9 cellular contexts compared by ENCODE assay signal in the genomic region with DNA sequence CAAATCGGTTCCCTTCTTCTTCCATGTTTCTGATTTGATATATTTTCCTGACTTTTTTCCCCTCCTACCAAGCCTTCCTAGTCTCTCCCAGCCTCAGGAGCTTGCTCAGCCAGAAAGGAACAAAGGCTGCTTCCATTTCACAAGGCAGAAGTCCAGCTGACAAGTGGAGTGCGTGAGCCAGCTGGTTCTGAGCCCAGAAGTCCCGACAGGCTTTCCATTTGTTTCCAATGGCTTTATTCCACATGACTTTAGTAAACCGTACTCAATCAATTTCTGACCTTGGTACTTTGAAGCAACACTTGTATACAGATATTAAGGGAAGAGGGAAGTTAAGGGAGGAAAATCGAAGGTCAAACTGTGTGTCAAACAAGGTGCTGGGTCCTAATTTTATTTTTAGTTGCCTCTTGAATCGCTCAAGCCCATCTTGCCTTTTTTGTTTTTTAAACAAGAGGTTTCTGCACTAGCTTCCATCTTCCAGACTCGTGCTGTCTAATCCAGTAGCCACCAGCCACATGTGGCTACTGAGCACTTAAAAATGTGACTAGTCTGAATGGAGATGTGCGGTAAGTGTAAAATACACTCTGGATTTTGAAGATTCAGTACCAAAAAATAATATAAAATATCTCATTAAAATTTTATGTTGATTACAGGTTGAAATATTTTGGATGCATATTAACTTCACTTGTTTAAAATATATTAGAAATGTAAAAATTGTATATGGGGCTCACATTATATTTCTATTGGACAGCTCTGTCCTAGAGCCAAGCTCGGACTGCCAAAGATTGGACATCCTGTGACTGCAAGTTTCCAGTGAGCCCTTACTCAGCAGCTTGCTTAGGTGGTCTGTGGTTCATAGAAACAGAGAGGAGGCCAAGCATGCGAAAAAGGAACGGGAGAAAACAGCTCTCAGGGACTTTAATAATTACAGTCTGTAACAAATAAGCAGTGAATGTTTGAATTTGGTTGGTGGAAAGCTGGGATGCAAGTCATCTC. TPM values are rescaled to one million over a fixed set of nuclear protein-coding genes. Genes with fewer than 3 reads are reported as not detected.
A peak's percentile ranks its signal among the peaks of the same experiment; 100 is the strongest.
DNase-seq lines count a peak whose midpoint lies in the region; ATAC-seq lines count a peak whose summit lies in the region.
"Had no signal": no experiment of that assay in that cellular context is flagged by ENCODE, and none has a peak within 500 bp of the region (broad histone marks: within the 10 kb centered on the region; RNA-seq: fewer than 3 reads in every experiment).

No MANE protein-coding gene starts in this region.

- DNase-seq in NCI-H82 (lab: John Stamatoyannopoulos, UW) (peak; percentile 14), NCI-H82 treated with DMSO at 0.1 percent for 48 hours (lab: John Stamatoyannopoulos, UW; ENCODE audit: unreplicated experiment) (no peak), cerebellar nuclear complex (lab: John Stamatoyannopoulos, UW) (peak; percentile 53 to 85), left lobe of liver (ENCODE audit: low spot score) (peak; percentile 92), superior temporal gyrus (ENCODE audit: extremely low spot score) (peak; percentile 97)
- DNase-seq: NCI-H1930 had no signal

- ATAC-seq in left lobe of liver, result peak; percentile 93
- ATAC-seq in HG02610 (IDR thresholded peaks at IDR 0.05; ENCODE audit: unreplicated experiment), result no peak
- ATAC-seq in GM18517 (IDR thresholded peaks at IDR 0.05; ENCODE audit: unreplicated experiment), result no peak
- no peak for ATAC-seq in HG03175 (IDR thresholded peaks at IDR 0.05; ENCODE audit: unreplicated experiment)

RNA-seq across cellular contexts. Expression of gene WIPF1, which starts 36.0 kb away (rescaled TPM):
- 6.3 TPM for total RNA-seq in left lobe of liver
